In the genomic region with DNA sequence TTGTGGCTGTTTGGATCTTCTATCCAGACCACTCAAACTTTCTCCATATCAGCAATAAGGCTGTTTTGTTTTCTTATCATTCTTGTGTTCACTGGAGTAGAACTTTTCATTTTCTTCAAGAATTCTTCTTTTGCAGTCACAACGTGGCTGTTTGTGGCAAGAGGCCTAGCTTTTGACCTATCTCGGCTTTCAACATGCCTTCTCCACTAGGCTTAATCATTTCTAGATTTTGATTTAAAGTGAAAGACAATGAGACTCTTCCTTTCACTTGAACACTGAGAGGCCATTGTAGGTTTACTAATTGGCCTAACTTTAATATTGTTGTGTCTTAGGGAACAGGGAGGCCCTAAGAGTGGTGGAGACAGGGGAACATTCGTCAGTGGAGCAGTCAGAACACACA, we compare ENCODE assay signal across 21 cellular contexts. TPM values are rescaled to one million over a fixed set of nuclear protein-coding genes. Genes with fewer than 3 reads are reported as not detected.
DNase-seq lines count a peak whose midpoint lies in the region; ATAC-seq and TF ChIP-seq lines count a peak whose summit lies in the region.
"Had no signal": no experiment of that assay in that cellular context is flagged by ENCODE, and none has a peak within 500 bp of the region (broad histone marks: within the 10 kb centered on the region; RNA-seq: fewer than 3 reads in every experiment).

No MANE protein-coding gene starts in this region.

- H3K4me3 ChIP-seq in subcutaneous abdominal adipose tissue (ENCODE audit: low read depth in 1 of 5, low read length in 5 of 5) (no peak overlapping the region), upper lobe of right lung (no peak overlapping the region)
- H3K4me3 ChIP-seq: heart right ventricle, lower lobe of right lung, transverse colon had no signal

- H3K27me3 ChIP-seq in subcutaneous abdominal adipose tissue (ENCODE audit: control insufficient read depth in 5 of 5, insufficient read depth in 4 of 5, low read length in 5 of 5) (no peaks in the 10 kb centered on the region), upper lobe of right lung (no peaks in the 10 kb centered on the region)
- H3K27me3 ChIP-seq: heart right ventricle, transverse colon had no signal

- H3K27ac ChIP-seq in subcutaneous abdominal adipose tissue (ENCODE audit: low read depth, low read length): peak overlapping the region; percentile 66
- no peak overlapping the region for H3K27ac ChIP-seq in upper lobe of right lung
- H3K27ac ChIP-seq: heart right ventricle, lower lobe of right lung had no signal

- H3K4me1 ChIP-seq in subcutaneous abdominal adipose tissue (ENCODE audit: control insufficient read depth in 5 of 5, insufficient read depth in 5 of 5, low read length in 5 of 5) (peaks cover 0 to 25% (median 6%) of the 10 kb centered on the region in 5 donors), upper lobe of right lung (no peaks in the 10 kb centered on the region)
- H3K4me1 ChIP-seq: lower lobe of right lung had no signal

- peaks cover 6% of the 10 kb centered on the region for H3K27me3 Mint-ChIP-seq in endothelial cell (ENCODE audit: unreplicated experiment)
- H3K27me3 Mint-ChIP-seq in activated CD4-positive, alpha-beta T cell treated with anti-CD3 and anti-CD28 coated beads for 36 hours: peaks cover 5% of the 10 kb centered on the region

- ATAC-seq in GM19351 (IDR thresholded peaks at IDR 0.05; ENCODE audit: unreplicated experiment) (peak; percentile 54), HG03432 (IDR thresholded peaks at IDR 0.05; ENCODE audit: unreplicated experiment) (peak; percentile 75), upper lobe of right lung (no peak)
- no peak for ATAC-seq in activated CD4-positive, alpha-beta T cell treated with anti-CD3 and anti-CD28 coated beads for 36 hours
- ATAC-seq: heart right ventricle; lower lobe of right lung; sciatic nerve; stimulated activated naive B cell treated with anti-CD40 and anti-IgM and Interleukin-4, amounts not matched to agents 10 μg/mL and 1 μg/mL and 100 μg/mL, for 72 hours had no signal

- no peak overlapping the region for H3K9ac ChIP-seq in subcutaneous abdominal adipose tissue (ENCODE audit: low read length in 5 of 5)

- CTCF ChIA-PET in activated CD4-positive, alpha-beta T cell treated with anti-CD3 and anti-CD28 coated beads for 36 hours (lab: Charles Lee): interaction anchor here (1.0 to 1.5 kb wide), 3 partner anchors 12 to 88 kb away, joined by 3 to 4 read pairs (median 4); no protein-coding TSS in a partner anchor

- no peaks in the 10 kb centered on the region for H3K9me3 Mint-ChIP-seq in endothelial cell (ENCODE audit: unreplicated experiment)
- no peaks in the 10 kb centered on the region for H3K9me3 Mint-ChIP-seq in activated CD4-positive, alpha-beta T cell treated with anti-CD3 and anti-CD28 coated beads for 36 hours (ENCODE audit: low read depth)
- H3K9me3 Mint-ChIP-seq: activated naive CD4-positive, alpha-beta T cell treated with anti-CD3 and anti-CD28 coated beads for 36 hours had no signal

- H3K9me3 ChIP-seq in subcutaneous abdominal adipose tissue (ENCODE audit: control insufficient read depth in 5 of 5, low read length in 5 of 5) (no peaks in the 10 kb centered on the region), upper lobe of right lung (no peaks in the 10 kb centered on the region)
- H3K9me3 ChIP-seq: heart right ventricle, lower lobe of right lung, transverse colon had no signal

- POLR2A ChIA-PET in activated CD4-positive, alpha-beta T cell treated with anti-CD3 and anti-CD28 coated beads for 36 hours (lab: Charles Lee): no interaction called here

- intact Hi-C loops in activated CD4-positive, alpha-beta T cell treated with anti-CD3 and anti-CD28 coated beads for 36 hours (cut with DNase I, micrococcal nuclease): no loop called here
- intact Hi-C loops in upper lobe of right lung (cut with DNase I): no loop called here

- TF ChIP-seq CTCF in endothelial cell (IDR thresholded peaks at IDR 0.05; ENCODE audit: unreplicated experiment) (no peak), upper lobe of right lung (IDR thresholded peaks at IDR 0.05) (no peak)

- peak overlapping the region; percentile 65 for H3K27ac Mint-ChIP-seq in endothelial cell (ENCODE audit: unreplicated experiment)
- H3K27ac Mint-ChIP-seq in activated CD4-positive, alpha-beta T cell treated with anti-CD3 and anti-CD28 coated beads for 36 hours: no peak overlapping the region
- H3K27ac Mint-ChIP-seq: activated CD4-positive, alpha-beta T cell treated with anti-CD3 and anti-CD28 coated beads, Interleukin-2, amount 10 ng/mL, durations not matched to agents 7 days and 5 days; activated naive CD4-positive, alpha-beta T cell treated with anti-CD3 and anti-CD28 coated beads for 36 hours; stimulated activated naive B cell treated with anti-CD40 and anti-IgM and Interleukin-4, amounts not matched to agents 10 μg/mL and 1 μg/mL and 100 μg/mL, for 72 hours had no signal

- H3K36me3 ChIP-seq in subcutaneous abdominal adipose tissue (ENCODE audit: control insufficient read depth in 5 of 5, insufficient read depth in 5 of 5, low read length in 5 of 5) (peaks cover 0 to 6% (median 0%) of the 10 kb centered on the region in 5 donors), upper lobe of right lung (no peaks in the 10 kb centered on the region)
- H3K36me3 ChIP-seq: heart right ventricle, lower lobe of right lung, transverse colon had no signal

- no peak overlapping the region for H3K4me3 Mint-ChIP-seq in endothelial cell (ENCODE audit: unreplicated experiment)
- H3K4me3 Mint-ChIP-seq in activated CD4-positive, alpha-beta T cell treated with anti-CD3 and anti-CD28 coated beads for 36 hours: no peak overlapping the region
- H3K4me3 Mint-ChIP-seq: activated CD4-positive, alpha-beta T cell treated with anti-CD3 and anti-CD28 coated beads, Interleukin-2, amount 10 ng/mL, durations not matched to agents 7 days and 5 days; activated naive CD4-positive, alpha-beta T cell treated with anti-CD3 and anti-CD28 coated beads for 36 hours; stimulated activated naive B cell treated with anti-CD40 and anti-IgM and Interleukin-4, amounts not matched to agents 10 μg/mL and 1 μg/mL and 100 μg/mL, for 72 hours had no signal

- H3K4me1 Mint-ChIP-seq in endothelial cell (ENCODE audit: unreplicated experiment): peaks cover 39% of the 10 kb centered on the region
- H3K4me1 Mint-ChIP-seq in activated CD4-positive, alpha-beta T cell treated with anti-CD3 and anti-CD28 coated beads for 36 hours: peaks cover 5% of the 10 kb centered on the region
- H3K4me1 Mint-ChIP-seq: activated CD4-positive, alpha-beta T cell treated with anti-CD3 and anti-CD28 coated beads, Interleukin-2, amount 10 ng/mL, durations not matched to agents 7 days and 5 days had no signal

- H3K36me3 Mint-ChIP-seq in endothelial cell (ENCODE audit: low read depth, unreplicated experiment): peaks cover 26% of the 10 kb centered on the region
- no peaks in the 10 kb centered on the region for H3K36me3 Mint-ChIP-seq in activated CD4-positive, alpha-beta T cell treated with anti-CD3 and anti-CD28 coated beads for 36 hours (ENCODE audit: low read depth)

- DNase-seq in endothelial cell (ENCODE audit: low spot score) (no peak), NCI-H524 (lab: John Stamatoyannopoulos, UW) (no peak), upper lobe of right lung (no peak)
- no peak for DNase-seq in activated CD4-positive, alpha-beta T cell treated with anti-CD3 and anti-CD28 coated beads for 36 hours
- DNase-seq: activated CD4-positive, alpha-beta T cell treated with anti-CD3 and anti-CD28 coated beads, Interleukin-2, amount 10 ng/mL, durations not matched to agents 7 days and 5 days; activated CD8-positive, alpha-beta memory T cell treated with anti-CD3 and anti-CD28 coated beads, Interleukin-2, amount 50 U/mL, for 48 hours; activated naive CD4-positive, alpha-beta T cell treated with anti-CD3 and anti-CD28 coated beads for 36 hours; AML-193; aorta; COR-L47; heart right ventricle; lower lobe of right lung; NCI-H1417 treated with DMSO at 0.1 percent for 48 hours; occipital lobe; SHP77; stimulated activated naive B cell treated with anti-CD40 and anti-IgM and Interleukin-4, amounts not matched to agents 10 μg/mL and 1 μg/mL and 100 μg/mL, for 72 hours; transverse colon had no signal

RNA-seq across cellular contexts. Expression of a gene that starts 19.1 kb away (rescaled TPM):
- total RNA-seq in endothelial cell (ENCODE audit: unreplicated experiment): 26.1 TPM
- total RNA-seq in activated CD4-positive, alpha-beta T cell treated with anti-CD3 and anti-CD28 coated beads for 36 hours: 1 to 10 TPM in 1 of 2 experiments, under 1 TPM in 1; 0.91 to 1.2 TPM
- total RNA-seq in upper lobe of right lung: 11.1 TPM

Comparison
In these comparisons a context has a peak if more than half of its experiments do, and no peak if none do; other contexts are left out.
1. ATAC-seq: peak in GM19351 (single experiment) and HG03432 (single experiment); none in activated CD4-positive, alpha-beta T cell treated with anti-CD3 and anti-CD28 coated beads for 36 hours (single experiment) and upper lobe of right lung (single experiment).